ENCODE assay signal across 8 cellular contexts in the genomic region with DNA sequence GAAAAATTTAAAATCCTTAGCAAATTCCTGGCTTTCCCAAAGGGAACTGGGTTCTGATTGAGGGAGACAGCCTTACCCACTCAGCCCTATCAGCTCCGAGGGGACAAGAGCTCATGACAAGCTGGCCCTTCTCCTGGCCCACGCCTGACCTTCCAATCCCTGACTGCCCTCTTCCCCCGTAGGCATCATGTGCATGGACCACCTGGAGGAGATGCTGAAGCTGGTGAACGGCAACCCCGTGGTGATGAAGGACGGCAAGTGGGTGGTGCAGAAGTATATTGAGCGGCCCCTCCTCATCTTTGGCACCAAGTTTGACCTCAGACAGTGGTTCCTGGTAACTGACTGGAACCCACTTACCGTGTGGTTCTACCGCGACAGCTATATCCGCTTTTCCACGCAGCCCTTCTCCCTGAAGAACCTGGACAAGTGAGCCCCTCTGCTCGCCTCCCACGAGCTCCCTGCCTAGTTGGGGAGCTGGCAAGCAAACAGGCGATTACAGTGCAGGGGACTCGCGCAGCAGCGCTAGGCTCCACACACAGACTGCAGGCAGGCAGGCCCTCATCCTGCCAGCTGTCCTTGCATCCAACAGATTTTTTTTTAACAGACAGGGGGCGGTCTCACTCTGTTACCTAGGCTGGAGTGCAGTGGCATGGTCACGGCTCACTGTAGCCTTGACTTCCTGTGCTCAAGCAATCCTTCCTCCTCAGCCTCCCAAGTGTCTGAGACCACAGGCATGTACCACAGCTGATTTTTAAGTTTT. TPM values are rescaled to one million over a fixed set of nuclear protein-coding genes. Genes with fewer than 3 reads are reported as not detected.
DNase-seq lines count a peak whose midpoint lies in the region; ATAC-seq, FAIRE-seq and TF ChIP-seq lines count a peak whose summit lies in the region.

No MANE protein-coding gene starts in this region.

- H2AFZ ChIP-seq in Karpas-422 (ENCODE audit: low read length), result no peak overlapping the region

- H3K9me3 Mint-ChIP-seq in activated naive CD4-positive, alpha-beta T cell treated with anti-CD3 and anti-CD28 coated beads, Interleukin-2, amount 50 U/mL, for 24 hours, result no peaks in the 10 kb centered on the region

- peaks cover 2% of the 10 kb centered on the region for H3K36me3 Mint-ChIP-seq in activated naive CD4-positive, alpha-beta T cell treated with anti-CD3 and anti-CD28 coated beads, Interleukin-2, amount 50 U/mL, for 24 hours

- H3K9ac ChIP-seq in Karpas-422 (ENCODE audit: low read length) (no peak overlapping the region), liver (ENCODE audit: low read depth in 1 of 2, low read length in 2 of 2) (no peak overlapping the region)

- no peak overlapping the region for H3K27ac ChIP-seq in Karpas-422 (ENCODE audit: low read length)
- no peak overlapping the region for H3K27ac ChIP-seq in liver (ENCODE audit: low read depth in 1 of 2, low read length in 2 of 2)

- ATAC-seq in HG03159 (IDR thresholded peaks at IDR 0.05; ENCODE audit: unreplicated experiment) (no peak), HG03460 (IDR thresholded peaks at IDR 0.05; ENCODE audit: unreplicated experiment) (no peak)

- H3K4me1 ChIP-seq in Karpas-422 (ENCODE audit: low read length) (no peaks in the 10 kb centered on the region), liver (ENCODE audit: control insufficient read depth in 4 of 4, insufficient read depth in 4 of 4, low read length in 3 of 4) (no peaks in the 10 kb centered on the region)

- no peaks in the 10 kb centered on the region for H3K27me3 Mint-ChIP-seq in activated naive CD4-positive, alpha-beta T cell treated with anti-CD3 and anti-CD28 coated beads, Interleukin-2, amount 50 U/mL, for 24 hours

- H3K4me2 ChIP-seq in Karpas-422 (ENCODE audit: low read depth, low read length, poor library complexity, severe bottlenecking), result no peak overlapping the region

- peak; percentile 41 to 67 for TF ChIP-seq RAD21 in liver (IDR thresholded peaks at IDR 0.05)

- no peak for FAIRE-seq in urothelium cell line (lab: Jason Lieb, UNC)

- 89% methylated on average over 20 of the region's 20 CpGs for WGBS in liver

- DNase-seq in Daoy (ENCODE audit: low read depth) (peak; percentile 44), Karpas-422 (peak; percentile 81), urothelium cell line (ENCODE audit: low spot score) (no peak), KG1 (lab: John Stamatoyannopoulos, UW) (no peak)

- no peak overlapping the region for H3K4me3 Mint-ChIP-seq in activated naive CD4-positive, alpha-beta T cell treated with anti-CD3 and anti-CD28 coated beads, Interleukin-2, amount 50 U/mL, for 24 hours

- no peaks in the 10 kb centered on the region for H3K79me2 ChIP-seq in Karpas-422 (ENCODE audit: low read length)

- peak overlapping the region; percentile 55 for H3K27ac Mint-ChIP-seq in activated naive CD4-positive, alpha-beta T cell treated with anti-CD3 and anti-CD28 coated beads, Interleukin-2, amount 50 U/mL, for 24 hours

- H3K4me1 Mint-ChIP-seq in activated naive CD4-positive, alpha-beta T cell treated with anti-CD3 and anti-CD28 coated beads, Interleukin-2, amount 50 U/mL, for 24 hours, result peaks cover 8% of the 10 kb centered on the region

- no peaks in the 10 kb centered on the region for H3K9me2 ChIP-seq in Karpas-422 (replicated peaks; ENCODE audit: insufficient read depth, low read length)

- no peaks in the 10 kb centered on the region for H4K20me1 ChIP-seq in Karpas-422 (ENCODE audit: insufficient read depth, low read depth, low read length)

- peaks cover 5% of the 10 kb centered on the region for H3K36me3 ChIP-seq in Karpas-422 (ENCODE audit: insufficient read depth, low read length)
- H3K36me3 ChIP-seq in liver (ENCODE audit: control insufficient read depth in 4 of 4, insufficient read depth in 3 of 4, low read depth in 1 of 4, low read length in 3 of 4), result no peaks in the 10 kb centered on the region

- TF ChIP-seq CTCF in liver (IDR thresholded peaks at IDR 0.05; ENCODE audit: low read depth, low read length, missing input control), result no peak

- H3K9me3 ChIP-seq in Karpas-422 (ENCODE audit: low read length), result no peaks in the 10 kb centered on the region
- no peaks in the 10 kb centered on the region for H3K9me3 ChIP-seq in liver (ENCODE audit: control insufficient read depth in 4 of 4, low read length in 3 of 4)

- H3K27me3 ChIP-seq in Karpas-422 (ENCODE audit: low read length), result no peaks in the 10 kb centered on the region
- no peaks in the 10 kb centered on the region for H3K27me3 ChIP-seq in liver (ENCODE audit: control insufficient read depth in 4 of 4, insufficient read depth in 4 of 4, low read length in 3 of 4)

- H3K4me3 ChIP-seq in Karpas-422 (ENCODE audit: low read length), result no peak overlapping the region
- no peak overlapping the region for H3K4me3 ChIP-seq in liver (ENCODE audit: low read depth in 1 of 3, low read length in 3 of 3)

TF ChIP-seq in liver, 16 proteins besides CTCF, POLR2A, EP300 and RAD21:
- TF ChIP-seq, protein P1, sequence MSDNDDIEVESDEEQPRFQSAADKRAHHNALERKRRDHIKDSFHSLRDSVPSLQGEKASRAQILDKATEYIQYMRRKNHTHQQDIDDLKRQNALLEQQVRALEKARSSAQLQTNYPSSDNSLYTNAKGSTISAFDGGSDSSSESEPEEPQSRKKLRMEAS (IDR thresholded peaks at IDR 0.05), result no peak
- TF ChIP-seq, protein P2, sequence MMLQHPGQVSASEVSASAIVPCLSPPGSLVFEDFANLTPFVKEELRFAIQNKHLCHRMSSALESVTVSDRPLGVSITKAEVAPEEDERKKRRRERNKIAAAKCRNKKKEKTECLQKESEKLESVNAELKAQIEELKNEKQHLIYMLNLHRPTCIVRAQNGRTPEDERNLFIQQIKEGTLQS (IDR thresholded peaks at IDR 0.05), result no peak
- TF ChIP-seq HNF4A (conservative IDR thresholded peaks at IDR 0.05) (no peak), SP1 (IDR thresholded peaks at IDR 0.05) (no peak), NR2F2 (IDR thresholded peaks at IDR 0.05) (no peak), FOXA1 (IDR thresholded peaks at IDR 0.05) (no peak), GABPA (IDR thresholded peaks at IDR 0.05 in 1 of 2, conservative IDR thresholded peaks at IDR 0.05 in 1 of 2) (no peak), FOXA2 (IDR thresholded peaks at IDR 0.05) (no peak)
TF ChIP-seq in liver: peak in this region for 0.

RNA-seq across cellular contexts. Expression of a gene that starts 16.8 kb away (rescaled TPM):
- 30.7 and 31.3 TPM in 2 replicates for total RNA-seq in Daoy (2014; rRNA removed; shearing (Covaris generic))
- 49.9 and 62.5 TPM in 2 replicates for total RNA-seq in Karpas-422 (2014; rRNA removed; shearing (Covaris generic); ENCODE audit: low replicate concordance)
- total RNA-seq in liver, result 10 to 100 TPM; 14.4 to 17.3 TPM
- 10 to 100 TPM; 20.3 to 22.7 TPM for polyA plus RNA-seq in liver

RNA-seq across cellular contexts. Expression of a gene that starts 16.9 kb away (rescaled TPM):
- 0.68 and 1.6 TPM in 2 replicates for total RNA-seq in Daoy (2014; rRNA removed; shearing (Covaris generic))
- total RNA-seq in Karpas-422 (2014; rRNA removed; shearing (Covaris generic); ENCODE audit: low replicate concordance), result 79.3 and 84.6 TPM in 2 replicates
- total RNA-seq in liver, result 10 to 100 TPM in 1 of 2 donors, 1 to 10 TPM in 1; 4.9 to 19.6 TPM
- polyA plus RNA-seq in liver, result 1 to 10 TPM; 2.8 to 8.0 TPM

RNA-seq across cellular contexts. Expression of a gene that starts 34.1 kb away (rescaled TPM):
- total RNA-seq in Daoy (2014; rRNA removed; shearing (Covaris generic)), result 148 and 203 TPM in 2 replicates
- 102 and 123 TPM in 2 replicates for total RNA-seq in Karpas-422 (2014; rRNA removed; shearing (Covaris generic); ENCODE audit: low replicate concordance)
- 10 to 100 TPM; 53.3 to 53.6 TPM for total RNA-seq in liver
- polyA plus RNA-seq in liver, result 10 to 100 TPM; 22.1 to 51.8 TPM

RNA-seq across cellular contexts. Expression of a gene that starts 34.7 kb away (rescaled TPM):
- total RNA-seq in Daoy (2014; rRNA removed; shearing (Covaris generic)), result 50.1 and 50.9 TPM in 2 replicates
- total RNA-seq in Karpas-422 (2014; rRNA removed; shearing (Covaris generic); ENCODE audit: low replicate concordance), result 80.2 and 122 TPM in 2 replicates
- 10 to 100 TPM; 20.7 to 22.3 TPM for total RNA-seq in liver
- polyA plus RNA-seq in liver, result 10 to 100 TPM; 16.2 to 27.8 TPM

RNA-seq across cellular contexts. Expression of a gene that starts 53.1 kb away (rescaled TPM):
- not detected in 2 replicates for total RNA-seq in Daoy (2014; rRNA removed; shearing (Covaris generic))
- total RNA-seq in Karpas-422 (2014; rRNA removed; shearing (Covaris generic); ENCODE audit: low replicate concordance), result not detected in 2 replicates
- total RNA-seq in liver, result under 1 TPM in 1 of 2 donors, not detected in 1; 0.59 TPM
- polyA plus RNA-seq in liver, result 1 to 10 TPM in 1 of 2 donors, under 1 TPM in 1; 0.28 to 4.2 TPM

Comparison
In these comparisons a context has a peak if more than half of its experiments do, and no peak if none do; other contexts are left out.
1. DNase-seq: peak in Daoy (single experiment) and Karpas-422 (single experiment); none in urothelium cell line (single experiment) and KG1 (single experiment).